Comparison of ENCODE assay signal across 8 cellular contexts in genomic region chr14:35215110-35215872, GRCh38.
DNase-seq lines count a peak whose midpoint lies in the region; ATAC-seq and TF ChIP-seq lines count a peak whose summit lies in the region.

No MANE protein-coding gene starts in this region.

- no peak for ATAC-seq in HG02571 (IDR thresholded peaks at IDR 0.05; ENCODE audit: unreplicated experiment)

- DNase-seq in ELR (ENCODE audit: low read depth) (peak; percentile 66), M059J (ENCODE audit: low read depth) (peak; percentile 60), cardiac fibroblast (ENCODE audit: low read depth in 2 of 2) (peak; percentile 81 to 84), middle frontal gyrus (ENCODE audit: extremely low spot score, low spot score) (peak; percentile 37), NCI-H1694 (lab: John Stamatoyannopoulos, UW) (no peak), nucleus accumbens (lab: John Stamatoyannopoulos, UW) (no peak)
- no peak for DNase-seq in stimulated activated CD4-positive, alpha-beta T cell treated with anti-CD3 and anti-CD28 coated beads, Interleukin-15, amount 100 ng/mL, for 24 hours

- no peak overlapping the region for H3K4me3 ChIP-seq in cardiac fibroblast (replicated peaks in 1 of 2; ENCODE audit: low read depth in 2 of 2, low read length in 2 of 2)

- TF ChIP-seq CTCF in cardiac fibroblast (IDR thresholded peaks at IDR 0.05; ENCODE audit: low read depth, low read length) = peak; percentile 42

Comparison
In these comparisons a context has a peak if more than half of its experiments do, and no peak if none do; other contexts are left out.
1. DNase-seq: peak in ELR (single experiment), M059J (single experiment), cardiac fibroblast (2 of 2) and middle frontal gyrus (single experiment); none in NCI-H1694 (single experiment), stimulated activated CD4-positive, alpha-beta T cell treated with anti-CD3 and anti-CD28 coated beads, Interleukin-15, amount 100 ng/mL, for 24 hours (single experiment) and nucleus accumbens (0 of 56).